1 cellular context compared by ENCODE assay signal in genomic region chr1:155167166-155168104, GRCh38.
A peak's percentile ranks its signal among the peaks of the same experiment; 100 is the strongest.
TF ChIP-seq lines count a peak whose summit lies in the region.

No MANE protein-coding gene starts in this region.

TF ChIP-seq in IMR-90, 13 proteins besides CTCF, POLR2A, EP300 and RAD21:
- TF ChIP-seq FOS (IDR thresholded peaks at IDR 0.05; ENCODE audit: low read depth, low read length) (no peak), RCOR1 (IDR thresholded peaks at IDR 0.05; ENCODE audit: insufficient replicate concordance, low read length) (no peak), SMC3 (IDR thresholded peaks at IDR 0.05; ENCODE audit: low read depth, low read length) (peak; percentile 89), MXI1 (IDR thresholded peaks at IDR 0.05; ENCODE audit: borderline replicate concordance, low read depth, low read length) (no peak), MAZ (IDR thresholded peaks at IDR 0.05; ENCODE audit: borderline replicate concordance, low read depth, low read length) (no peak; the same call in 1 of the 2 replicates)
